In genomic region chr7:40058636-40059035, GRCh38 we compare ENCODE assay signal across 1 cellular context.
A peak's percentile ranks its signal among the peaks of the same experiment; 100 is the strongest.
TF ChIP-seq lines count a peak whose summit lies in the region.

No MANE protein-coding gene starts in this region.

TF ChIP-seq in H1, 55 proteins besides CTCF, POLR2A, EP300 and RAD21 (continued from another document):
- TF ChIP-seq SRF (IDR thresholded peaks at IDR 0.05; ENCODE audit: low read depth, low read length) (no peak), RFX5 (IDR thresholded peaks at IDR 0.05; ENCODE audit: borderline replicate concordance, low read depth, low read length) (no peak), BACH1 (IDR thresholded peaks at IDR 0.05; ENCODE audit: low read length) (peak; percentile 68), RXRA (IDR thresholded peaks at IDR 0.05; ENCODE audit: insufficient read depth, low read depth, low read length) (no peak), EGR1 (IDR thresholded peaks at IDR 0.05; ENCODE audit: borderline replicate concordance, low read depth, low read length) (no peak)
